Comparison of ENCODE assay signal across 17 cellular contexts in genomic region chr21:44405948-44406872, GRCh38. TPM values are rescaled to one million over a fixed set of nuclear protein-coding genes. Genes with fewer than 3 reads are reported as not detected.
DNase-seq lines count a peak whose midpoint lies in the region; ATAC-seq and TF ChIP-seq lines count a peak whose summit lies in the region.
"Had no signal": no experiment of that assay in that cellular context is flagged by ENCODE, and none has a peak within 500 bp of the region (broad histone marks: within the 10 kb centered on the region; RNA-seq: fewer than 3 reads in every experiment).

No MANE protein-coding gene starts in this region.

- H3K27ac ChIP-seq in SJCRH30 (peak overlapping the region; percentile 63), gastroesophageal sphincter (no peak overlapping the region)
- H3K27ac ChIP-seq: C4-2B, cardiac muscle cell, skin epidermis, vagina had no signal

- no peak overlapping the region for H3K4me3 Mint-ChIP-seq in memory B cell
- H3K4me3 Mint-ChIP-seq: activated B cell treated with CpG ODN at 0.5 μM for 24 hours had no signal

- WGBS in gastroesophageal sphincter (ENCODE audit: low coverage in 1 of 2), 2 donors: 83 to 84% methylated on average over 5 to 10 of the region's 37 CpGs

- H3K9me3 ChIP-seq in SJCRH30 (replicated peaks): 0 out of 2 replicates have a peak, but pooled peaks cover under 1% of the 10 kb centered on the region
- H3K9me3 ChIP-seq in gastroesophageal sphincter: no peaks in the 10 kb centered on the region
- H3K9me3 ChIP-seq: vagina had no signal

- H3K4me3 ChIP-seq in AG09309 (ENCODE audit: control insufficient read depth, low read depth, low read length): no peak overlapping the region
- no peak overlapping the region for H3K4me3 ChIP-seq in SJCRH30
- no peak overlapping the region for H3K4me3 ChIP-seq in gastroesophageal sphincter
- H3K4me3 ChIP-seq: cardiac muscle cell, GM12878, skin epidermis, vagina had no signal

- H3K4me1 ChIP-seq in SJCRH30 (peaks cover 2% of the 10 kb centered on the region; the same call in 1 of the 2 replicates), gastroesophageal sphincter (no peaks in the 10 kb centered on the region)
- H3K4me1 ChIP-seq: vagina had no signal

- DNase-seq in AG09309 (ENCODE audit: low read depth) (peak; percentile 10), GM03348 (ENCODE audit: low spot score) (peak; percentile 10), SJCRH30 (peak; percentile 22 to 30), memory B cell (ENCODE audit: low spot score in 2 of 2) (no peak), epidermal melanocyte (ENCODE audit: insufficient read length, low spot score) (no peak), Ammon's horn (ENCODE audit: low spot score) (no peak)
- DNase-seq: activated B cell treated with CpG ODN at 0.5 μM for 24 hours; NCI-H1694; stimulated activated naive CD4-positive, alpha-beta T cell treated with Interleukin-2 at 50 U/mL for 16 hours had no signal

- no peaks in the 10 kb centered on the region for H3K27me3 ChIP-seq in SJCRH30
- H3K27me3 ChIP-seq in gastroesophageal sphincter: peaks cover 30% of the 10 kb centered on the region
- H3K27me3 ChIP-seq: cardiac muscle cell, vagina had no signal

- no peaks in the 10 kb centered on the region for H3K4me1 Mint-ChIP-seq in memory B cell
- H3K4me1 Mint-ChIP-seq: activated B cell treated with CpG ODN at 0.5 μM for 24 hours had no signal

- H3K36me3 ChIP-seq in SJCRH30 (no peaks in the 10 kb centered on the region), gastroesophageal sphincter (no peaks in the 10 kb centered on the region)
- H3K36me3 ChIP-seq: cardiac muscle cell, vagina had no signal

- peak overlapping the region; percentile 11 for H3K27ac Mint-ChIP-seq in memory B cell
- H3K27ac Mint-ChIP-seq: activated B cell treated with CpG ODN at 0.5 μM for 24 hours had no signal

- TF ChIP-seq EP300 in gastroesophageal sphincter (IDR thresholded peaks at IDR 0.05): no peak

- no peaks in the 10 kb centered on the region for H3K27me3 Mint-ChIP-seq in memory B cell
- H3K27me3 Mint-ChIP-seq: activated B cell treated with CpG ODN at 0.5 μM for 24 hours had no signal

- peaks cover 1% of the 10 kb centered on the region for H3K9me3 Mint-ChIP-seq in memory B cell

- no peak for TF ChIP-seq POLR2A in gastroesophageal sphincter (IDR thresholded peaks at IDR 0.05)

- TF ChIP-seq CTCF in AG09309 (IDR thresholded peaks at IDR 0.05; ENCODE audit: control insufficient read depth, insufficient read depth, low read depth, low read length, missing control alignments): no peak
- TF ChIP-seq CTCF in gastroesophageal sphincter (IDR thresholded peaks at IDR 0.05): no peak

- peaks cover 8% of the 10 kb centered on the region for H3K36me3 Mint-ChIP-seq in memory B cell

- ATAC-seq in memory B cell (ENCODE audit: low read depth) (no peak), gastroesophageal sphincter (no peak), HG02973 (IDR thresholded peaks at IDR 0.05; ENCODE audit: unreplicated experiment) (no peak)
- ATAC-seq: GM12878 had no signal

RNA-seq across cellular contexts. Expression of gene LRRC3, which starts 49.1 kb away (rescaled TPM):
- not detected in 2 replicates for total RNA-seq in SJCRH30 (2014; rRNA removed; shearing (Covaris generic))
- 1 to 10 TPM; 2.7 to 8.3 (median 6.7) TPM for total RNA-seq in gastroesophageal sphincter
- total RNA-seq: LHCN-M2 had no signal

RNA-seq across cellular contexts. Expression of gene TRPM2, which starts 52.8 kb away (rescaled TPM):
- 0.61 and 0.87 TPM in 2 replicates for total RNA-seq in SJCRH30 (2014; rRNA removed; shearing (Covaris generic))
- total RNA-seq in gastroesophageal sphincter: 1 to 10 TPM; 1.0 to 3.3 (median 3.1) TPM
- total RNA-seq: cardiac muscle cell, LHCN-M2 had no signal

Comparison
In these comparisons a context has a peak if more than half of its experiments do, and no peak if none do; other contexts are left out.
1. DNase-seq: peak in AG09309 (single experiment), GM03348 (single experiment) and SJCRH30 (2 of 2); none in memory B cell (0 of 2), epidermal melanocyte (single experiment) and Ammon's horn (single experiment).